19 cellular contexts compared by ENCODE assay signal in genomic region chr5:61026004-61026403, GRCh38.
"Had no signal": no experiment of that assay in that cellular context is flagged by ENCODE, and none has a peak within 500 bp of the region (broad histone marks: within the 10 kb centered on the region; RNA-seq: fewer than 3 reads in every experiment).

No MANE protein-coding gene starts in this region.

- ATAC-seq: esophagus mucosa; left colon; naive thymus-derived CD8-positive, alpha-beta T cell; right cardiac atrium had no signal

- H3K4me1 Mint-ChIP-seq: activated naive CD4-positive, alpha-beta T cell treated with anti-CD3 and anti-CD28 coated beads, Interleukin-2, amount 10 ng/mL, durations not matched to agents 7 days and 5 days; activated naive CD8-positive, alpha-beta T cell treated with anti-CD3 and anti-CD28 coated beads, Interleukin-2, amount 10 ng/mL, durations not matched to agents 7 days and 5 days; endodermal cell had no signal

- H3K36me3 Mint-ChIP-seq: activated naive CD4-positive, alpha-beta T cell treated with anti-CD3 and anti-CD28 coated beads, Interleukin-2, amount 10 ng/mL, durations not matched to agents 7 days and 5 days had no signal

- DNase-seq: activated CD4-positive, alpha-beta T cell treated with anti-CD3 and anti-CD28 coated beads for 4 hours; activated CD4-positive, alpha-beta T cell treated with anti-CD3 and anti-CD28 coated beads, Interleukin-2, amount 50 U/mL, for 4 hours; activated gamma-delta T cell; activated naive CD4-positive, alpha-beta T cell treated with anti-CD3 and anti-CD28 coated beads, Interleukin-2, amount 10 ng/mL, durations not matched to agents 7 days and 5 days; activated naive CD8-positive, alpha-beta T cell treated with anti-CD3 and anti-CD28 coated beads, Interleukin-2, amount 10 ng/mL, durations not matched to agents 7 days and 5 days; activated T-cell treated with anti-CD3 and anti-CD28 coated beads for 4 hours; caudate nucleus; endodermal cell; foreskin fibroblast; head of caudate nucleus; hippocampal formation; left colon; naive thymus-derived CD8-positive, alpha-beta T cell; right cardiac atrium; stimulated activated CD4-positive, alpha-beta T cell treated with anti-CD3 and anti-CD28 coated beads, Interleukin-15, amount 100 ng/mL, for 24 hours; stimulated activated CD4-positive, alpha-beta T cell treated with anti-CD3 and anti-CD28 coated beads, Interleukin-2, amount 100 ng/mL, for 24 hours; stimulated activated naive CD4-positive, alpha-beta T cell had no signal

- H3K4me3 Mint-ChIP-seq: activated naive CD4-positive, alpha-beta T cell treated with anti-CD3 and anti-CD28 coated beads, Interleukin-2, amount 10 ng/mL, durations not matched to agents 7 days and 5 days; activated naive CD8-positive, alpha-beta T cell treated with anti-CD3 and anti-CD28 coated beads, Interleukin-2, amount 10 ng/mL, durations not matched to agents 7 days and 5 days; dendritic cell treated with granulocyte-macrophage colony-stimulating factor and Interleukin-4, amounts not matched to agents 40 ng/mL and 50 ng/mL, for 4 days; endodermal cell had no signal

- H3K27ac Mint-ChIP-seq: activated naive CD4-positive, alpha-beta T cell treated with anti-CD3 and anti-CD28 coated beads, Interleukin-2, amount 10 ng/mL, durations not matched to agents 7 days and 5 days; activated naive CD8-positive, alpha-beta T cell treated with anti-CD3 and anti-CD28 coated beads, Interleukin-2, amount 10 ng/mL, durations not matched to agents 7 days and 5 days; dendritic cell treated with granulocyte-macrophage colony-stimulating factor and Interleukin-4, amounts not matched to agents 40 ng/mL and 50 ng/mL, for 4 days; endodermal cell; naive thymus-derived CD8-positive, alpha-beta T cell had no signal

- H3K9me3 Mint-ChIP-seq: activated naive CD4-positive, alpha-beta T cell treated with anti-CD3 and anti-CD28 coated beads, Interleukin-2, amount 10 ng/mL, durations not matched to agents 7 days and 5 days; dendritic cell treated with granulocyte-macrophage colony-stimulating factor and Interleukin-4, amounts not matched to agents 40 ng/mL and 50 ng/mL, for 4 days; endodermal cell had no signal

- H3K27me3 Mint-ChIP-seq: activated naive CD4-positive, alpha-beta T cell treated with anti-CD3 and anti-CD28 coated beads, Interleukin-2, amount 10 ng/mL, durations not matched to agents 7 days and 5 days; activated naive CD8-positive, alpha-beta T cell treated with anti-CD3 and anti-CD28 coated beads, Interleukin-2, amount 10 ng/mL, durations not matched to agents 7 days and 5 days; dendritic cell treated with granulocyte-macrophage colony-stimulating factor and Interleukin-4, amounts not matched to agents 40 ng/mL and 50 ng/mL, for 4 days; naive thymus-derived CD8-positive, alpha-beta T cell had no signal
